1 cellular context compared by ENCODE assay signal in the genomic region with DNA sequence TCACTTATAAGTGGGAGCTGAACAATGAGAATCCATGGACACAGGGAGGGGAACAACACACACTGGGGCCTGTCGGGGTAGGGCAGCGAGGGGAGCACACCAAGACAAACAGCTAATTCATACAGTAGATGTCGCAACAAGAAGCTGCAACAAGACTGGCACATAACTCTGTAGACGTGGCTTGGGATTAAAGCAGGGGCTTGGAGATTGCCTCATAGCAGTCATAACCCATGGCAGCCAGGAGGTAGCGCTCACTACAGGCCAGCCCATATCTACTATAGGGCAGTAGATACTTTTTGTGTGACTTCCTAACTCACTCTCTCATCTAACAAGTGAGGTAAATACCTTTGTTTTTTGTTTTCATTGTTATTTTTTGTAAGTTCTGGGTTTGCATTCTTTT.
TF ChIP-seq lines count a peak whose summit lies in the region.

No MANE protein-coding gene starts in this region.

TF ChIP-seq in WTC11, 78 proteins besides CTCF, POLR2A, EP300 and RAD21 (continued from another document):
- TF ChIP-seq ZNF532 (CRISPR knock-in tag; IDR thresholded peaks at IDR 0.05; ENCODE audit: borderline replicate concordance) (no peak), ZBTB21 (CRISPR knock-in tag; IDR thresholded peaks at IDR 0.05; ENCODE audit: borderline replicate concordance) (no peak)
